8 cellular contexts compared by ENCODE assay signal in the genomic region with DNA sequence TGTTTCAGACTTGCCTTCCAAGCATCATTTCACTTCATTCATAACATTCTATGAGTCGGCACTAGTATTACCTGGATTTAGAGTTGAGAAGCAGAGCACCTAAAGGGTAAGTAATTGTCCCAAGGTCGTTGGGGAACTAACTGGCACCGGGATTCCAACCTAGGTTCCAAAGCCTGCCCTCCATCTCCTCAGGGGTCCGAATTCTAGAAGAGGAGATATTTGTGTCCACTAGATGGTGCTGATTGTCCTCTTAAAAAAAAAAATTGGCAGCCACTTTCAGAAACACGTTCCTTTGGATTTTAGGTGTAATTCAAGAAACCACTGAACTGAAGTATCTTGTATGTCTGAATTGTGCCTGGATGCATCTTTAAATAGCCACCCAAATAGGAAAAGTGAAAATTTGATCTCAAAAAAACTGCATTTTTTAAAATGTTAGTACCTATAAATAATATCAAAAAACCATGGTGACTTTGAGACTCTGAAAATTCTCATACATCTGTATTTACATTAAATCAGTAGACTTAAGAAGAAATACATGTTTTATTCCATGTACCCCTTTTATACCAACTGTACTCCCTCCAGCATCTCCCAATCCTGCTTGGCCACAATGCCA. TPM values are rescaled to one million over a fixed set of nuclear protein-coding genes. Genes with fewer than 3 reads are reported as not detected.
DNase-seq lines count a peak whose midpoint lies in the region; ATAC-seq and TF ChIP-seq lines count a peak whose summit lies in the region.

No MANE protein-coding gene starts in this region.

- ATAC-seq in heart left ventricle (no peak), Right ventricle myocardium superior (ENCODE audit: poor library complexity) (no peak), HG02798 (IDR thresholded peaks at IDR 0.05; ENCODE audit: poor library complexity, unreplicated experiment) (no peak), GM18858 (IDR thresholded peaks at IDR 0.05; ENCODE audit: unreplicated experiment) (no peak)

- no peaks in the 10 kb centered on the region for H4K20me1 ChIP-seq in SK-N-SH (ENCODE audit: insufficient read depth)

- H3K27ac ChIP-seq in heart left ventricle: no peak overlapping the region
- peak overlapping the region in 1 of 2 experiments; percentile 37; a peak in 1 of 4 replicates for H3K27ac ChIP-seq in SK-N-SH (ENCODE audit: low read depth in 2 of 2, low read length in 1 of 2)

- TF ChIP-seq CTCF in heart left ventricle (IDR thresholded peaks at IDR 0.05) (peak; percentile 45 to 75 (median 63)), SK-N-SH (IDR thresholded peaks at IDR 0.05) (peak; percentile 72), fibroblast of the aortic adventitia (IDR thresholded peaks at IDR 0.05; ENCODE audit: insufficient read depth, low read length) (peak; percentile 53)

- peaks cover 0 to 35% (median 17%) of the 10 kb centered on the region in 12 donors for H3K4me1 ChIP-seq in heart left ventricle
- peaks cover 16 to 20% of the 10 kb centered on the region in 2 experiments; a peak in 3 of 4 replicates for H3K4me1 ChIP-seq in SK-N-SH (ENCODE audit: control insufficient read depth in 1 of 2, insufficient read depth in 2 of 2, low read depth in 1 of 2, low read length in 1 of 2)

- no peak for TF ChIP-seq EP300 in SK-N-SH (IDR thresholded peaks at IDR 0.05; ENCODE audit: borderline replicate concordance in 1 of 2, low read depth in 1 of 2, low read length in 1 of 2)

- no peak for DNase-seq in heart left ventricle
- no peak for DNase-seq in Right ventricle myocardium superior
- DNase-seq in NCI-H1092 treated with DMSO at 0.1 percent for 48 hours (lab: John Stamatoyannopoulos, UW): peak; percentile 58
- DNase-seq in SK-N-SH: peak; percentile 66
- DNase-seq in fibroblast of the aortic adventitia (ENCODE audit: low read depth): peak; percentile 86
- DNase-seq in renal cortical epithelial cell (ENCODE audit: low read depth): peak; percentile 67

- no peak overlapping the region for H3K4me3 ChIP-seq in heart left ventricle
- H3K4me3 ChIP-seq in SK-N-SH (ENCODE audit: low read depth in 2 of 2, low read length in 1 of 2): no peak overlapping the region
- no peak overlapping the region for H3K4me3 ChIP-seq in fibroblast of the aortic adventitia (ENCODE audit: low read depth, low read length)

- H3K27me3 ChIP-seq in heart left ventricle (no peaks in the 10 kb centered on the region), SK-N-SH (ENCODE audit: insufficient read depth) (no peaks in the 10 kb centered on the region)

- CTCF ChIA-PET in SK-N-SH (lab: Yijun Ruan, JAX): interaction anchor here (0.9 to 3.1 kb wide), 8 partner anchors 16 to 253 kb away, joined by 3 to 21 read pairs (median 4); no protein-coding TSS in a partner anchor

- TF ChIP-seq RAD21 in SK-N-SH (IDR thresholded peaks at IDR 0.05; ENCODE audit: low read length): peak; percentile 76

- WGBS in heart left ventricle, 4 donors: 5 to 10% (median 8%) methylated on average over 5 of the region's 5 CpGs
- WGBS in SK-N-SH (ENCODE audit: low lambda C conversion rate): 1% methylated on average over 5 of the region's 5 CpGs

- peaks cover 46% of the 10 kb centered on the region for H3F3A ChIP-seq in SK-N-SH (replicated peaks; ENCODE audit: insufficient read depth)

- POLR2A ChIA-PET in SK-N-SH (lab: Yijun Ruan, JAX): no interaction called here

- H3K9me3 ChIP-seq in heart left ventricle (no peaks in the 10 kb centered on the region), SK-N-SH (no peaks in the 10 kb centered on the region)

- H3K36me3 ChIP-seq in heart left ventricle (no peaks in the 10 kb centered on the region), SK-N-SH (replicated peaks in 1 of 2; ENCODE audit: control insufficient read depth in 1 of 2, insufficient read depth in 2 of 2, low read length in 1 of 2) (no peaks in the 10 kb centered on the region)

- no peak overlapping the region for H3K9ac ChIP-seq in SK-N-SH

- no peak overlapping the region for H2AFZ ChIP-seq in SK-N-SH (ENCODE audit: low read depth)

- TF ChIP-seq POLR2A in heart left ventricle (IDR thresholded peaks at IDR 0.05): no peak

- intact Hi-C loops in heart left ventricle (cut with DNase I) (loop anchor here (1.0 to 10.0 kb wide), 14 partner anchors 86 to 488 kb away; a partner anchor contains a TSS), Right ventricle myocardium superior (cut with DNase I) (loop anchor here (5.0 to 10.0 kb wide), 2 partner anchors 86 to 148 kb away; a partner anchor contains a TSS)

- no peaks in the 10 kb centered on the region for H3K9me2 ChIP-seq in SK-N-SH

- H3K79me2 ChIP-seq in SK-N-SH (ENCODE audit: insufficient read depth): peaks cover 25% of the 10 kb centered on the region

- H3K4me2 ChIP-seq in SK-N-SH: no peak overlapping the region

TF ChIP-seq in SK-N-SH, 30 proteins besides CTCF, POLR2A, EP300 and RAD21 (continues in another document):
- TF ChIP-seq, protein P1, sequence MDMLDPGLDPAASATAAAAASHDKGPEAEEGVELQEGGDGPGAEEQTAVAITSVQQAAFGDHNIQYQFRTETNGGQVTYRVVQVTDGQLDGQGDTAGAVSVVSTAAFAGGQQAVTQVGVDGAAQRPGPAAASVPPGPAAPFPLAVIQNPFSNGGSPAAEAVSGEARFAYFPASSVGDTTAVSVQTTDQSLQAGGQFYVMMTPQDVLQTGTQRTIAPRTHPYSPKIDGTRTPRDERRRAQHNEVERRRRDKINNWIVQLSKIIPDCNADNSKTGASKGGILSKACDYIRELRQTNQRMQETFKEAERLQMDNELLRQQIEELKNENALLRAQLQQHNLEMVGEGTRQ (IDR thresholded peaks at IDR 0.05; ENCODE audit: borderline replicate concordance, low read depth, low read length): no peak
- TF ChIP-seq TEAD4 (IDR thresholded peaks at IDR 0.05; ENCODE audit: borderline replicate concordance, insufficient read depth) (no peak), SMC3 (IDR thresholded peaks at IDR 0.05; ENCODE audit: low read depth, low read length) (peak; percentile 60), GATA2 (CRISPR knock-in tag; IDR thresholded peaks at IDR 0.05) (no peak), NRF1 (IDR thresholded peaks at IDR 0.05; ENCODE audit: low read depth, low read length) (no peak), FOXM1 (IDR thresholded peaks at IDR 0.05; ENCODE audit: low read depth) (no peak), MXI1 (IDR thresholded peaks at IDR 0.05; ENCODE audit: low read depth, low read length) (peak; percentile 29; the same call in 1 of the 2 replicates)
- TF ChIP-seq, protein P2, sequence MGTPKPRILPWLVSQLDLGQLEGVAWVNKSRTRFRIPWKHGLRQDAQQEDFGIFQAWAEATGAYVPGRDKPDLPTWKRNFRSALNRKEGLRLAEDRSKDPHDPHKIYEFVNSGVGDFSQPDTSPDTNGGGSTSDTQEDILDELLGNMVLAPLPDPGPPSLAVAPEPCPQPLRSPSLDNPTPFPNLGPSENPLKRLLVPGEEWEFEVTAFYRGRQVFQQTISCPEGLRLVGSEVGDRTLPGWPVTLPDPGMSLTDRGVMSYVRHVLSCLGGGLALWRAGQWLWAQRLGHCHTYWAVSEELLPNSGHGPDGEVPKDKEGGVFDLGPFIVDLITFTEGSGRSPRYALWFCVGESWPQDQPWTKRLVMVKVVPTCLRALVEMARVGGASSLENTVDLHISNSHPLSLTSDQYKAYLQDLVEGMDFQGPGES (IDR thresholded peaks at IDR 0.05; ENCODE audit: low read depth, low read length): no peak
- TF ChIP-seq, protein P3, sequence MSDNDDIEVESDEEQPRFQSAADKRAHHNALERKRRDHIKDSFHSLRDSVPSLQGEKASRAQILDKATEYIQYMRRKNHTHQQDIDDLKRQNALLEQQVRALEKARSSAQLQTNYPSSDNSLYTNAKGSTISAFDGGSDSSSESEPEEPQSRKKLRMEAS (IDR thresholded peaks at IDR 0.05; ENCODE audit: low read depth): peak; percentile 29; the same call in 1 of the 2 replicates
- TF ChIP-seq, protein P4, sequence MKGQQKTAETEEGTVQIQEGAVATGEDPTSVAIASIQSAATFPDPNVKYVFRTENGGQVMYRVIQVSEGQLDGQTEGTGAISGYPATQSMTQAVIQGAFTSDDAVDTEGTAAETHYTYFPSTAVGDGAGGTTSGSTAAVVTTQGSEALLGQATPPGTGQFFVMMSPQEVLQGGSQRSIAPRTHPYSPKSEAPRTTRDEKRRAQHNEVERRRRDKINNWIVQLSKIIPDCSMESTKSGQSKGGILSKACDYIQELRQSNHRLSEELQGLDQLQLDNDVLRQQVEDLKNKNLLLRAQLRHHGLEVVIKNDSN (IDR thresholded peaks at IDR 0.05; ENCODE audit: borderline replicate concordance, low read depth): no peak
- TF ChIP-seq, protein P5, sequence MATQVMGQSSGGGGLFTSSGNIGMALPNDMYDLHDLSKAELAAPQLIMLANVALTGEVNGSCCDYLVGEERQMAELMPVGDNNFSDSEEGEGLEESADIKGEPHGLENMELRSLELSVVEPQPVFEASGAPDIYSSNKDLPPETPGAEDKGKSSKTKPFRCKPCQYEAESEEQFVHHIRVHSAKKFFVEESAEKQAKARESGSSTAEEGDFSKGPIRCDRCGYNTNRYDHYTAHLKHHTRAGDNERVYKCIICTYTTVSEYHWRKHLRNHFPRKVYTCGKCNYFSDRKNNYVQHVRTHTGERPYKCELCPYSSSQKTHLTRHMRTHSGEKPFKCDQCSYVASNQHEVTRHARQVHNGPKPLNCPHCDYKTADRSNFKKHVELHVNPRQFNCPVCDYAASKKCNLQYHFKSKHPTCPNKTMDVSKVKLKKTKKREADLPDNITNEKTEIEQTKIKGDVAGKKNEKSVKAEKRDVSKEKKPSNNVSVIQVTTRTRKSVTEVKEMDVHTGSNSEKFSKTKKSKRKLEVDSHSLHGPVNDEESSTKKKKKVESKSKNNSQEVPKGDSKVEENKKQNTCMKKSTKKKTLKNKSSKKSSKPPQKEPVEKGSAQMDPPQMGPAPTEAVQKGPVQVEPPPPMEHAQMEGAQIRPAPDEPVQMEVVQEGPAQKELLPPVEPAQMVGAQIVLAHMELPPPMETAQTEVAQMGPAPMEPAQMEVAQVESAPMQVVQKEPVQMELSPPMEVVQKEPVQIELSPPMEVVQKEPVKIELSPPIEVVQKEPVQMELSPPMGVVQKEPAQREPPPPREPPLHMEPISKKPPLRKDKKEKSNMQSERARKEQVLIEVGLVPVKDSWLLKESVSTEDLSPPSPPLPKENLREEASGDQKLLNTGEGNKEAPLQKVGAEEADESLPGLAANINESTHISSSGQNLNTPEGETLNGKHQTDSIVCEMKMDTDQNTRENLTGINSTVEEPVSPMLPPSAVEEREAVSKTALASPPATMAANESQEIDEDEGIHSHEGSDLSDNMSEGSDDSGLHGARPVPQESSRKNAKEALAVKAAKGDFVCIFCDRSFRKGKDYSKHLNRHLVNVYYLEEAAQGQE (IDR thresholded peaks at IDR 0.05; ENCODE audit: low read depth, low read length): no peak

RNA-seq across cellular contexts. Expression of a gene that starts 3.9 kb away (rescaled TPM):
- total RNA-seq in heart left ventricle (1 to 10 TPM in 5 of 9 donors, under 1 TPM in 3, not detected in 1; 0.28 to 3.7 (median 1.5) TPM), Right ventricle myocardium superior (0.91 TPM), fibroblast of the aortic adventitia (ENCODE audit: low replicate concordance) (1.4 and 4.2 TPM in 2 replicates), renal cortical epithelial cell (0.69 and 5.5 TPM in 2 replicates)
- polyA plus RNA-seq in heart left ventricle (under 1 TPM; 0.28 to 0.57 TPM), SK-N-SH (2012; rRNA removed) (0.43 and 0.45 TPM in 2 replicates)
- 0.49 and 0.59 TPM in 2 replicates for polyA plus RNA-seq in SK-N-SH (2012; cell fraction: cytosol; rRNA removed)
- 0.43 and 0.85 TPM in 2 replicates for polyA plus RNA-seq in SK-N-SH (2012; cell fraction: nucleus; rRNA removed)

Comparison
In these comparisons a context has a peak if more than half of its experiments do, and no peak if none do; other contexts are left out.
1. DNase-seq: peak in NCI-H1092 treated with DMSO at 0.1 percent for 48 hours (single experiment), SK-N-SH (single experiment), fibroblast of the aortic adventitia (single experiment) and renal cortical epithelial cell (single experiment); none in heart left ventricle (0 of 5) and Right ventricle myocardium superior (single experiment).
2. Peak in every context shown above with its lines, with median percentiles within 50 percentile points of each other: CTCF ChIP-seq.